Comparison of ENCODE assay signal across 8 cellular contexts in the genomic region with DNA sequence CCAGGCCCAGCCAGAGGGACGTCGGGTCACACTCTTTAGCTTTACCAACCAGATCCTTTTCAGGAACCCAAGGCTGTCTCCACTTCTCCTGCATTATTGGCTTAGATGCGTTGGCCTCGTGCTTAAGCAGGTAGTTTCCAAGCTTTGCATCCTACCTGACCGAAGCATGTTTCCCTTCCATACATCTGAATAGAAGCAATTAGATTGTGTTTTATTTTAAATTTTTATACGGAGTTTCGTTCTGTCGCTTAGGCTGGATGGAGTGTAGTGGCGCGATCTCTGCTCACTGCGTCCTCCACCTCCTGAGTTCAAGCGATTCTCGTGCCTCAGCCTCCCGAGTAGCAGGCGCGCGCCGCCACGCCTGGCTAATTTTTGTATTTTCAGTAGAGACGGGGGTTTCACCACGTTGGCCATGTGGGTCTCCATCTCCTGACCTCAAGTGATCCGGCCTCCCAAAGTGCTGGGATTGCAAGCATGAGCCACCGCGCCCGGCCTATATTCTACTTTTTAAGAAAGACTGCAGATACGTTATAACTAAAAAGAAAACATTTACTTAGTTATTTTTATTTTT. TPM values are rescaled to one million over a fixed set of nuclear protein-coding genes. Genes with fewer than 3 reads are reported as not detected.
A peak's percentile ranks its signal among the peaks of the same experiment; 100 is the strongest.
DNase-seq lines count a peak whose midpoint lies in the region; ATAC-seq lines count a peak whose summit lies in the region.

No MANE protein-coding gene starts in this region.

- 17% methylated on average over 26 of the region's 26 CpGs for WGBS in right cardiac atrium

- H3K4me1 Mint-ChIP-seq in activated T-helper 2 cell treated with anti-CD3 and anti-CD28 coated beads, Interferon-gamma antibody, Interleukin-2, Interleukin-4, amounts not matched to agents 10 μg/mL and 5 μg/mL and 100 μg/mL, durations not matched to agents 14 hours and 24 hours and 36 hours (ENCODE audit: low read depth), result peaks cover 7% of the 10 kb centered on the region

- DNase-seq in NCI-H748 (lab: John Stamatoyannopoulos, UW; ENCODE audit: unreplicated experiment) (peak; percentile 42), NCI-H748 treated with DMSO at 0.1 percent for 48 hours (lab: John Stamatoyannopoulos, UW) (no peak), right cardiac atrium (peak in 2 of 3 donors; percentile 16 to 45), NOMO-1 (lab: John Stamatoyannopoulos, UW; ENCODE audit: unreplicated experiment in 2 of 2) (no peak)
- no peak for DNase-seq in activated T-helper 2 cell treated with anti-CD3 and anti-CD28 coated beads, Interferon-gamma antibody, Interleukin-2, Interleukin-4, amounts not matched to agents 10 μg/mL and 5 μg/mL and 100 μg/mL, durations not matched to agents 14 hours and 24 hours and 36 hours (ENCODE audit: low spot score)
- DNase-seq in activated CD4-positive, CD25-positive, alpha-beta regulatory T cell treated with anti-CD3 and anti-CD28 coated beads, Interleukin-2, amount 50 U/mL, for 72 hours, result no peak

- H3K27me3 ChIP-seq in right cardiac atrium (ENCODE audit: control insufficient read depth, insufficient read depth), result no peaks in the 10 kb centered on the region
- H3K27me3 ChIP-seq in skeletal muscle satellite cell (ENCODE audit: control insufficient read depth, insufficient read depth, low read length), result no peaks in the 10 kb centered on the region

- H3K27me3 Mint-ChIP-seq in activated T-helper 2 cell treated with anti-CD3 and anti-CD28 coated beads, Interferon-gamma antibody, Interleukin-2, Interleukin-4, amounts not matched to agents 10 μg/mL and 5 μg/mL and 100 μg/mL, durations not matched to agents 14 hours and 24 hours and 36 hours (ENCODE audit: low read depth), result peaks cover 24% of the 10 kb centered on the region

- H3K9ac ChIP-seq in skeletal muscle satellite cell (ENCODE audit: low read depth, low read length), result peak overlapping the region; percentile 78

- intact Hi-C loops in activated T-helper 2 cell treated with anti-CD3 and anti-CD28 coated beads, Interferon-gamma antibody, Interleukin-2, Interleukin-4, amounts not matched to agents 10 μg/mL and 5 μg/mL and 100 μg/mL, durations not matched to agents 14 hours and 24 hours and 36 hours (cut with micrococcal nuclease), result loop anchor here (1.0 to 10.0 kb wide), 3 partner anchors 18 to 495 kb away; partner anchors contain the start of gene DCUN1D5
- intact Hi-C loops in right cardiac atrium (cut with DNase I), result no loop called here

- H3K4me1 ChIP-seq in right cardiac atrium (ENCODE audit: control insufficient read depth, insufficient read depth, low read length) (no peaks in the 10 kb centered on the region), skeletal muscle satellite cell (ENCODE audit: control insufficient read depth, insufficient read depth, low read length) (peaks cover 10% of the 10 kb centered on the region)

- H3K4me2 ChIP-seq in skeletal muscle satellite cell (ENCODE audit: low read length), result peak overlapping the region; percentile 82

- no peaks in the 10 kb centered on the region for H3K9me3 Mint-ChIP-seq in activated T-helper 2 cell treated with anti-CD3 and anti-CD28 coated beads, Interferon-gamma antibody, Interleukin-2, Interleukin-4, amounts not matched to agents 10 μg/mL and 5 μg/mL and 100 μg/mL, durations not matched to agents 14 hours and 24 hours and 36 hours

- peak; percentile 18 for ATAC-seq in HG03378 (IDR thresholded peaks at IDR 0.05; ENCODE audit: unreplicated experiment)
- ATAC-seq in right cardiac atrium, result peak in 1 of 2 donors; percentile 26

- no peaks in the 10 kb centered on the region for H3K36me3 Mint-ChIP-seq in activated T-helper 2 cell treated with anti-CD3 and anti-CD28 coated beads, Interferon-gamma antibody, Interleukin-2, Interleukin-4, amounts not matched to agents 10 μg/mL and 5 μg/mL and 100 μg/mL, durations not matched to agents 14 hours and 24 hours and 36 hours (ENCODE audit: low read depth)

- H3K4me3 ChIP-seq in right cardiac atrium (ENCODE audit: low read length), result peak overlapping the region; percentile 74
- H3K4me3 ChIP-seq in skeletal muscle satellite cell (ENCODE audit: low read length), result peak overlapping the region; percentile 79

- peak overlapping the region; percentile 93 for H3K4me3 Mint-ChIP-seq in activated T-helper 2 cell treated with anti-CD3 and anti-CD28 coated beads, Interferon-gamma antibody, Interleukin-2, Interleukin-4, amounts not matched to agents 10 μg/mL and 5 μg/mL and 100 μg/mL, durations not matched to agents 14 hours and 24 hours and 36 hours (ENCODE audit: low read depth)

- H3K27ac Mint-ChIP-seq in activated T-helper 2 cell treated with anti-CD3 and anti-CD28 coated beads, Interferon-gamma antibody, Interleukin-2, Interleukin-4, amounts not matched to agents 10 μg/mL and 5 μg/mL and 100 μg/mL, durations not matched to agents 14 hours and 24 hours and 36 hours, result peak overlapping the region; percentile 53

- H3K36me3 ChIP-seq in skeletal muscle satellite cell (ENCODE audit: insufficient read depth, low read length), result no peaks in the 10 kb centered on the region

- H3K9me3 ChIP-seq in right cardiac atrium (ENCODE audit: control insufficient read depth, low read length) (no peaks in the 10 kb centered on the region), skeletal muscle satellite cell (replicated peaks; ENCODE audit: low read length) (no peaks in the 10 kb centered on the region)

- peak overlapping the region; percentile 8 for H3K27ac ChIP-seq in right cardiac atrium (ENCODE audit: low read length)

RNA-seq across cellular contexts. Expression of gene DYNC2H1, which starts 0.7 kb away (rescaled TPM):
- 0.46 and 0.67 TPM in 2 replicates for total RNA-seq in activated T-helper 2 cell treated with anti-CD3 and anti-CD28 coated beads, Interferon-gamma antibody, Interleukin-2, Interleukin-4, amounts not matched to agents 10 μg/mL and 5 μg/mL and 100 μg/mL, durations not matched to agents 14 hours and 24 hours and 36 hours
- total RNA-seq in right cardiac atrium, result 1 to 10 TPM; 7.5 to 9.4 (median 8.3) TPM
- polyA plus RNA-seq in right cardiac atrium, result 4.3 TPM
- 41.9 and 50.7 TPM in 2 replicates for total RNA-seq in skeletal muscle satellite cell (2012; rRNA removed)

RNA-seq across cellular contexts. Expression of gene DCUN1D5, which starts 17.9 kb away (rescaled TPM):
- total RNA-seq in activated T-helper 2 cell treated with anti-CD3 and anti-CD28 coated beads, Interferon-gamma antibody, Interleukin-2, Interleukin-4, amounts not matched to agents 10 μg/mL and 5 μg/mL and 100 μg/mL, durations not matched to agents 14 hours and 24 hours and 36 hours, result 59.7 and 66.6 TPM in 2 replicates
- total RNA-seq in right cardiac atrium, result 10 to 100 TPM; 21.7 to 24.9 (median 22.4) TPM
- 21.0 TPM for polyA plus RNA-seq in right cardiac atrium
- total RNA-seq in skeletal muscle satellite cell (2012; rRNA removed), result 91.7 and 110 TPM in 2 replicates

Comparison
In these comparisons a context has a peak if more than half of its experiments do, and no peak if none do; other contexts are left out.
1. DNase-seq: peak in NCI-H748 (single experiment) and right cardiac atrium (2 of 3); none in NCI-H748 treated with DMSO at 0.1 percent for 48 hours (single experiment), activated T-helper 2 cell treated with anti-CD3 and anti-CD28 coated beads, Interferon-gamma antibody, Interleukin-2, Interleukin-4, amounts not matched to agents 10 μg/mL and 5 μg/mL and 100 μg/mL, durations not matched to agents 14 hours and 24 hours and 36 hours (single experiment), NOMO-1 (0 of 2) and activated CD4-positive, CD25-positive, alpha-beta regulatory T cell treated with anti-CD3 and anti-CD28 coated beads, Interleukin-2, amount 50 U/mL, for 72 hours (single experiment).